ENCODE assay signal across 1 cellular context in genomic region chr2:24915796-24916195, GRCh38.
A peak's percentile ranks its signal among the peaks of the same experiment; 100 is the strongest.
TF ChIP-seq lines count a peak whose summit lies in the region.

No MANE protein-coding gene starts in this region.

TF ChIP-seq in HEK293, 187 proteins besides CTCF, POLR2A, EP300 and RAD21:
- TF ChIP-seq ZNF280C (tag by site-specific recombination; IDR thresholded peaks at IDR 0.05) (no peak), SCRT1 (tag by site-specific recombination; IDR thresholded peaks at IDR 0.05; ENCODE audit: borderline replicate concordance) (no peak), GLIS1 (tag by site-specific recombination; IDR thresholded peaks at IDR 0.05) (0 out of 2 replicates have a peak, but pooled peaks have one; percentile 23)
